Comparison of ENCODE assay signal across 1 cellular context in genomic region chr7:30162622-30163124, GRCh38.
TF ChIP-seq lines count a peak whose summit lies in the region.

No MANE protein-coding gene starts in this region.

TF ChIP-seq in endothelial cell of umbilical vein, 7 proteins besides CTCF, POLR2A, EP300 and RAD21:
- no peak for TF ChIP-seq FOS (IDR thresholded peaks at IDR 0.05; ENCODE audit: borderline replicate concordance, insufficient read depth, low read length)
- TF ChIP-seq MAX (IDR thresholded peaks at IDR 0.05; ENCODE audit: insufficient read depth, insufficient read length), result no peak
- TF ChIP-seq JUN (IDR thresholded peaks at IDR 0.05; ENCODE audit: borderline replicate concordance, insufficient read depth, insufficient read length, low read depth), result no peak
- TF ChIP-seq EZH2 (IDR thresholded peaks at IDR 0.05; ENCODE audit: borderline replicate concordance, low read depth, low read length, severe bottlenecking), result no peak
- TF ChIP-seq GATA2 (IDR thresholded peaks at IDR 0.05; ENCODE audit: insufficient read depth, insufficient read length, low read depth, low read length), result no peak
